ENCODE assay signal across 11 cellular contexts in the genomic region with DNA sequence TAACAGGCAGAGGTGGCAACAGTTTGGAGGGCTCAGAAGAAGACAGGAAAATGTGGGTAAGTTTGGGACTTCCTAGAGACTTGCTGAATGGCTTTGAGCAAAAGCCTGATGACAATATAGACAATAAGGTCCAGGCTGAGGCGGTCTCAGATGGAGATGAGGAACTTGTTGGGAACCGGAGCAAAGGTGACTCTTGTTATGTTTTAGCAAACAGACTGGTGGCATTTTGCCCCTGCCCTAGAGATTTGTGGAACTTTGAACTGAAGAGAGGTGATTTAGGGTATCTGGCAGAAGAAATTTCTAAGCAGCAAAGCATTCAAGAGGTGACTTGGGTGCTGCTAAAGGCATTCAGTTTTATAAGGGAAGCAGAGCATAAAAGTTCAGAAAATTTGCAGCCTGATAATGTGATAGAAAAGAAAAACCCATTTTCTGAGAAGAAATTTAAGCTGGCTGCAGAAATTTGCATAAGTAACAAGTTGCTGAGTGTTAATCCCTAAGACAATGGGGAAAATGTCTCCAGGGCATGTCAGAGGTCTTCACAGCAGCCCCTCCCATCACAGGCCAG. TPM values are rescaled to one million over a fixed set of nuclear protein-coding genes. Genes with fewer than 3 reads are reported as not detected.
"Had no signal": no experiment of that assay in that cellular context is flagged by ENCODE, and none has a peak within 500 bp of the region (broad histone marks: within the 10 kb centered on the region; RNA-seq: fewer than 3 reads in every experiment).

No MANE protein-coding gene starts in this region.

RNA-seq across cellular contexts. Expression of gene SCN2B, which starts 14.6 kb away (rescaled TPM):
- total RNA-seq: activated naive CD4-positive, alpha-beta T cell treated with anti-CD3 and anti-CD28 coated beads for 36 hours; activated naive CD8-positive, alpha-beta T cell treated with anti-CD3 and anti-CD28 coated beads for 36 hours; activated naive CD8-positive, alpha-beta T cell treated with anti-CD3 and anti-CD28 coated beads, Interleukin-2, amount 10 ng/mL, durations not matched to agents 7 days and 5 days; activated T-cell treated with anti-CD3 and anti-CD28 coated beads, Interleukin-2, amount 50 U/mL, for 4 hours; activated T-cell treated with anti-CD3 and anti-CD28 coated beads, Interleukin-2, amount 50 U/mL, for 72 hours had no signal
- polyA plus RNA-seq: aorta had no signal

RNA-seq across cellular contexts. Expression of gene JAML, which starts 33.8 kb away (rescaled TPM):
- total RNA-seq: ascending aorta, astrocyte, bronchial epithelial cell, cardiac muscle cell, chondrocyte had no signal
- polyA plus RNA-seq: cardiac muscle cell had no signal

RNA-seq across cellular contexts. Expression of gene SCN4B, which starts 38.4 kb away (rescaled TPM):
- total RNA-seq: activated T-cell treated with anti-CD3 and anti-CD28 coated beads, Interleukin-2, amount 50 U/mL, for 4 hours had no signal
